In the genomic region with DNA sequence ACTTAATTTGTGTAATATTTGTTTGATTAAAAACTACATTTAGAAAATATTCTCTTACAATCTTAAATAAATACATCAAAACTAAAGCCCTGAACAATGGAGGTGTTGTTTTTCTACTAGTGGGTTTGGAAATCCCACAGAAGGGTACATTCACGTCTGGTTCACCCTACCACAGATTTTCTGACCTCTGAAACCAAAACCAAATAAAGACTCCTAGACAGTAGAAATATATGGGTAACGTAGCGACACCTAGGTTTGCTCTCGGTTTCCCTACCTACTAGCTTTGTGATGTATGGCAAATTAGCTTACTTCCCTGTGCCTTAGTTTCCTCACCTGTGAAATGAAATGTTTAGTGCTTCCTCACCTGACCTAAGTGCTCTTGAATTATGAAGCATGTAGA, we compare ENCODE assay signal across 19 cellular contexts.
DNase-seq lines count a peak whose midpoint lies in the region; ATAC-seq, FAIRE-seq and TF ChIP-seq lines count a peak whose summit lies in the region.
"Had no signal": no experiment of that assay in that cellular context is flagged by ENCODE, and none has a peak within 500 bp of the region (broad histone marks: within the 10 kb centered on the region; RNA-seq: fewer than 3 reads in every experiment).

No MANE protein-coding gene starts in this region.

- H2AFZ ChIP-seq in GM12878 (ENCODE audit: control insufficient read depth, low read depth, low read length), result no peak overlapping the region

- RAD21 ChIA-PET in GM12878 (lab: Charles Lee; ENCODE audit: unreplicated experiment), result interaction anchor here (1.0 kb wide), 1 partner anchor 365 kb away, joined by 5 read pairs; no protein-coding TSS in a partner anchor

- ATAC-seq in GM19324 (IDR thresholded peaks at IDR 0.05; ENCODE audit: low FRiP score, unreplicated experiment) (peak; percentile 78), HG02885 (IDR thresholded peaks at IDR 0.05; ENCODE audit: poor library complexity, unreplicated experiment) (peak; percentile 47), GM12878 (peak; percentile 90)
- no peak for ATAC-seq in activated CD8-positive, alpha-beta T cell treated with anti-CD3 and anti-CD28 coated beads, Interleukin-2, amount 10 ng/mL, durations not matched to agents 7 days and 5 days
- ATAC-seq: HCT116, Panc1 had no signal

- SMC1A ChIA-PET in GM12878 (lab: Charles Lee; ENCODE audit: uncharacterized antibody, unreplicated experiment), result interaction anchor here (0.9 kb wide), 1 partner anchor 83 kb away, joined by 4 read pairs; no protein-coding TSS in a partner anchor

- no peaks in the 10 kb centered on the region for H4K20me1 ChIP-seq in GM12878 (ENCODE audit: control insufficient read depth, insufficient read depth)

- H3K27me3 Mint-ChIP-seq in activated CD8-positive, alpha-beta T cell treated with anti-CD3 and anti-CD28 coated beads, Interleukin-2, amount 10 ng/mL, durations not matched to agents 7 days and 5 days (ENCODE audit: low read depth), result no peaks in the 10 kb centered on the region

- no TSS peak for BruUV-seq in GM12878 (replicated peaks; lab: Mats Ljungman, UMichigan)

- H3K79me2 ChIP-seq in GM12878 (ENCODE audit: control insufficient read depth, insufficient read depth, low read length), result no peaks in the 10 kb centered on the region

- H3K9ac ChIP-seq in GM12878 (ENCODE audit: control insufficient read depth, insufficient read depth, low read length), result no peak overlapping the region

- 0 out of 4 replicates have a peak, but pooled peaks of 1 of the 2 experiments have one; percentile 26 for TF ChIP-seq EP300 in GM12878 (IDR thresholded peaks at IDR 0.05; ENCODE audit: borderline replicate concordance in 1 of 2, control insufficient read depth in 1 of 2, low read depth in 2 of 2, low read length in 2 of 2)

- no peaks in the 10 kb centered on the region for H3K9me3 Mint-ChIP-seq in activated CD8-positive, alpha-beta T cell treated with anti-CD3 and anti-CD28 coated beads, Interleukin-2, amount 10 ng/mL, durations not matched to agents 7 days and 5 days (ENCODE audit: insufficient read depth)

- 15% methylated on average over 4 of the region's 4 CpGs for WGBS in GM12878 (ENCODE audit: insufficient coverage, insufficient replicate concordance, low lambda C conversion rate, missing lambda C conversion rate)

- H3K27ac Mint-ChIP-seq in activated CD8-positive, alpha-beta T cell treated with anti-CD3 and anti-CD28 coated beads, Interleukin-2, amount 10 ng/mL, durations not matched to agents 7 days and 5 days, result no peak overlapping the region

- no peak for FAIRE-seq in GM12878 (lab: Jason Lieb, UNC)

- DNase-seq in GM13976 (ENCODE audit: low spot score) (no peak), GM12878 (ENCODE audit: low read depth, low spot score) (peak; percentile 9), NCI-H1092 treated with DMSO at 0.1 percent for 48 hours (lab: John Stamatoyannopoulos, UW) (no peak), NCI-H82 treated with DMSO at 0.1 percent for 48 hours (lab: John Stamatoyannopoulos, UW; ENCODE audit: unreplicated experiment) (no peak)
- no peak for DNase-seq in activated CD8-positive, alpha-beta T cell treated with anti-CD3 and anti-CD28 coated beads, Interleukin-2, amount 10 ng/mL, durations not matched to agents 7 days and 5 days
- DNase-seq: Calu3, DMS153, DND-41, IMR-90, KG1, MG63, NCI-H2029 treated with DMSO at 0.1 percent for 48 hours, NCI-H526 treated with DMSO at 0.1 percent for 48 hours, SHP77 treated with DMSO at 0.1 percent for 48 hours, T-helper 1 cell had no signal

- no peaks in the 10 kb centered on the region; the same call in 2 of the 3 replicates for H3K9me3 ChIP-seq in GM12878 (replicated peaks; ENCODE audit: control insufficient read depth, insufficient read depth, low read length)
- H3K9me3 ChIP-seq: MG63 had no signal

- H3K27ac ChIP-seq in GM12878 (ENCODE audit: control insufficient read depth, insufficient read depth), result no peak overlapping the region

- no peaks in the 10 kb centered on the region for H3K27me3 ChIP-seq in GM12878 (replicated peaks in 1 of 2; ENCODE audit: control insufficient read depth in 2 of 2, insufficient read depth in 2 of 2, low read length in 1 of 2)
- H3K27me3 ChIP-seq: MG63 had no signal

- H3K4me3 ChIP-seq in GM12878, result no peak overlapping the region
- H3K4me3 ChIP-seq: MG63 had no signal

- no peaks in the 10 kb centered on the region for H3K4me1 ChIP-seq in GM12878 (ENCODE audit: control insufficient read depth, insufficient read depth, low read length)

- no peak overlapping the region for H3K4me3 Mint-ChIP-seq in activated CD8-positive, alpha-beta T cell treated with anti-CD3 and anti-CD28 coated beads, Interleukin-2, amount 10 ng/mL, durations not matched to agents 7 days and 5 days

- in situ Hi-C loops in GM13976 (cut with MboI; ENCODE audit: low sequenced_read_pairs, unreplicated experiment), result no loop called here
- in situ Hi-C loops in GM12878 (cut with MboI), result no loop called here

- no peaks in the 10 kb centered on the region for H3K36me3 Mint-ChIP-seq in activated CD8-positive, alpha-beta T cell treated with anti-CD3 and anti-CD28 coated beads, Interleukin-2, amount 10 ng/mL, durations not matched to agents 7 days and 5 days (ENCODE audit: low read depth)

- no peak overlapping the region for H3K4me2 ChIP-seq in GM12878 (ENCODE audit: control insufficient read depth, insufficient read depth)

- H3K4me1 Mint-ChIP-seq in activated CD8-positive, alpha-beta T cell treated with anti-CD3 and anti-CD28 coated beads, Interleukin-2, amount 10 ng/mL, durations not matched to agents 7 days and 5 days (ENCODE audit: low read depth), result no peaks in the 10 kb centered on the region

- POLR2A ChIA-PET in GM12878 (lab: Charles Lee), result no interaction called here
- POLR2A ChIA-PET in activated CD8-positive, alpha-beta T cell treated with anti-CD3 and anti-CD28 coated beads, Interleukin-2, amount 10 ng/mL, durations not matched to agents 7 days and 5 days (lab: Charles Lee), result no interaction called here

- CTCF ChIA-PET in GM12878 (lab: Yijun Ruan, JAX), result interaction anchor here (1.0 kb wide), 1 partner anchor 13 kb away, joined by 3 read pairs; no protein-coding TSS in a partner anchor
- CTCF ChIA-PET in activated CD8-positive, alpha-beta T cell treated with anti-CD3 and anti-CD28 coated beads, Interleukin-2, amount 10 ng/mL, durations not matched to agents 7 days and 5 days (lab: Charles Lee), result no interaction called here

- peak; percentile 3 for TF ChIP-seq CTCF in GM13976 (IDR thresholded peaks at IDR 0.05; ENCODE audit: borderline replicate concordance, control extremely low read depth, extremely low read depth, insufficient read depth, missing control alignments)
- TF ChIP-seq CTCF in GM12878 (IDR thresholded peaks at IDR 0.05 in 2 of 3, conservative IDR thresholded peaks at IDR 0.05 in 1 of 3; ENCODE audit: control insufficient read depth in 2 of 3, extremely low read depth in 1 of 3, insufficient read depth in 1 of 3, low read depth in 3 of 3, low read length in 3 of 3), result no peak

- TF ChIP-seq POLR2A in GM12878 (IDR thresholded peaks at IDR 0.05; ENCODE audit: low read depth, low read length), result no peak

- no peaks in the 10 kb centered on the region for H3K36me3 ChIP-seq in GM12878 (ENCODE audit: control insufficient read depth in 2 of 2, insufficient read depth in 2 of 2, low read length in 1 of 2)
- H3K36me3 ChIP-seq: MG63 had no signal

- no peak for TF ChIP-seq RAD21 in GM12878 (IDR thresholded peaks at IDR 0.05; ENCODE audit: insufficient read depth, low read depth, low read length)

- intact Hi-C loops in GM12878 (cut with micrococcal nuclease; ENCODE audit: unreplicated experiment), result no loop called here

TF ChIP-seq in GM12878, 131 proteins besides CTCF, POLR2A, EP300 and RAD21:
- TF ChIP-seq NR2F1 (conservative IDR thresholded peaks at IDR 0.05), result peak; percentile 36; the same call in 1 of the 2 replicates
- TF ChIP-seq HSF1 (IDR thresholded peaks at IDR 0.05; ENCODE audit: low read depth, low read length), result no peak
